Comparison of ENCODE assay signal across 22 cellular contexts in the genomic region with DNA sequence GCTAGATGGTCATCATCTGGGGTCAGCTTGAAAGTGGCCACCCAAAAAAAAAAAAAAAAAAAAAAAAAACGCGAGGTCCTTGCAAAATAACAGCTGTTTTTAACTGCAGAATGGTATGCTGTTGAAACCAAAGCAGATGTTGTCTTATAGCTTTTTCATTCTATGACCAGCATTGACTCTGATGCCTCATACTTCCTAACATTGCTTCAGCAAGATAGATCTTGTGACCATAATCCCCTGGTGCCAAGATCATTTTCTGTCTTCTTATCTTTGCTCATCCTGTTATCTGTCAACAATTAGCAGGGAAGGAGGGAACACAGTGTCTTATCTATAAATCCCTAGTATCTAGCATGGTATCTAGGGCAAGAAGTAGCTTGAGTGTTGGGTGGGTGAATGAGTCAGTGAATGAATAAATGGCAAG.
DNase-seq lines count a peak whose midpoint lies in the region; ATAC-seq and TF ChIP-seq lines count a peak whose summit lies in the region.
"Had no signal": no experiment of that assay in that cellular context is flagged by ENCODE, and none has a peak within 500 bp of the region (broad histone marks: within the 10 kb centered on the region; RNA-seq: fewer than 3 reads in every experiment).

No MANE protein-coding gene starts in this region.

- intact Hi-C loops in gastrocnemius medialis (cut with DNase I; ENCODE audit: low total_unique reads) (no loop called here), ascending aorta (cut with DNase I) (no loop called here)

- peak; percentile 19 for DNase-seq in DMS 273 (lab: John Stamatoyannopoulos, UW; ENCODE audit: unreplicated experiment)
- no peak for DNase-seq in DMS 273 treated with DMSO at 0.1 percent for 48 hours (lab: John Stamatoyannopoulos, UW)
- peak; percentile 52 for DNase-seq in NCI-H82 treated with DMSO at 0.1 percent for 48 hours (lab: John Stamatoyannopoulos, UW; ENCODE audit: unreplicated experiment)
- peak; percentile 87 for DNase-seq in fibroblast of peridontal ligament (ENCODE audit: extremely low read depth)
- DNase-seq in gastrocnemius medialis, result no peak
- no peak for DNase-seq in mesenteric fat pad (ENCODE audit: low spot score)
- no peak for DNase-seq in WERI-Rb-1
- no peak for DNase-seq in ascending aorta (ENCODE audit: low spot score in 2 of 2)
- DNase-seq: activated CD8-positive, alpha-beta T cell treated with anti-CD3 and anti-CD28 coated beads for 36 hours; activated naive CD4-positive, alpha-beta T cell; effector CD8-positive, alpha-beta T cell; GOT3; heart right ventricle; NCI-H1048; NCI-H510A; retina; RPMI8226; T1000 had no signal

- TF ChIP-seq CTCF in gastrocnemius medialis (IDR thresholded peaks at IDR 0.05 in 4 of 5, conservative IDR thresholded peaks at IDR 0.05 in 1 of 5) (no peak), WERI-Rb-1 (IDR thresholded peaks at IDR 0.05; ENCODE audit: low read depth, low read length) (no peak), ascending aorta (IDR thresholded peaks at IDR 0.05) (no peak)

- H3K4me3 ChIP-seq in gastrocnemius medialis (no peak overlapping the region), WERI-Rb-1 (ENCODE audit: low read depth, low read length) (no peak overlapping the region), ascending aorta (no peak overlapping the region)
- H3K4me3 ChIP-seq: esophagus muscularis mucosa, heart right ventricle had no signal

- H3K27me3 ChIP-seq in gastrocnemius medialis (no peaks in the 10 kb centered on the region), WERI-Rb-1 (ENCODE audit: insufficient read depth, low read depth, severe bottlenecking) (no peaks in the 10 kb centered on the region), ascending aorta (no peaks in the 10 kb centered on the region)
- H3K27me3 ChIP-seq: esophagus muscularis mucosa, heart right ventricle had no signal

- in situ Hi-C loops in gastrocnemius medialis (cut with MboI; ENCODE audit: low sequenced_read_pairs in 4 of 4), result no loop called here

- no peaks in the 10 kb centered on the region for H3K36me3 ChIP-seq in gastrocnemius medialis
- H3K36me3 ChIP-seq in WERI-Rb-1, result no peaks in the 10 kb centered on the region
- H3K36me3 ChIP-seq in ascending aorta, result no peaks in the 10 kb centered on the region
- H3K36me3 ChIP-seq: esophagus muscularis mucosa, heart right ventricle, neutrophil had no signal

- H3K9me3 ChIP-seq in gastrocnemius medialis, result no peaks in the 10 kb centered on the region
- no peaks in the 10 kb centered on the region for H3K9me3 ChIP-seq in WERI-Rb-1 (ENCODE audit: severe bottlenecking)
- no peaks in the 10 kb centered on the region for H3K9me3 ChIP-seq in ascending aorta
- H3K9me3 ChIP-seq: neutrophil had no signal

- H3K27ac ChIP-seq in gastrocnemius medialis (peak overlapping the region in 2 of 4 donors; percentile 30 to 39), WERI-Rb-1 (no peak overlapping the region), ascending aorta (no peak overlapping the region)
- H3K27ac ChIP-seq: 22Rv1, neutrophil had no signal

- peak; percentile 64 to 71 for ATAC-seq in gastrocnemius medialis
- ATAC-seq: activated CD4-positive, CD25-positive, alpha-beta regulatory T cell treated with anti-CD3 and anti-CD28 coated beads, Interleukin-2, amount 50 U/mL, for 24 hours; activated CD8-positive, alpha-beta T cell treated with anti-CD3 and anti-CD28 coated beads for 36 hours had no signal

- H3K4me1 ChIP-seq in gastrocnemius medialis (peaks cover 0 to 12% of the 10 kb centered on the region in 2 donors), ascending aorta (no peaks in the 10 kb centered on the region)

- no peak for TF ChIP-seq POLR2A in gastrocnemius medialis (IDR thresholded peaks at IDR 0.05)

Comparison
In these comparisons a context has a peak if more than half of its experiments do, and no peak if none do; other contexts are left out.
1. DNase-seq: peak in DMS 273 (single experiment), NCI-H82 treated with DMSO at 0.1 percent for 48 hours (single experiment) and fibroblast of peridontal ligament (single experiment); none in DMS 273 treated with DMSO at 0.1 percent for 48 hours (single experiment), gastrocnemius medialis (0 of 2), mesenteric fat pad (single experiment), WERI-Rb-1 (single experiment) and ascending aorta (0 of 2).